Comparison of ENCODE assay signal across 17 cellular contexts in genomic region chr1:235056937-235057336, GRCh38.
A peak's percentile ranks its signal among the peaks of the same experiment; 100 is the strongest.
DNase-seq lines count a peak whose midpoint lies in the region; ATAC-seq and TF ChIP-seq lines count a peak whose summit lies in the region.
"Had no signal": no experiment of that assay in that cellular context is flagged by ENCODE, and none has a peak within 500 bp of the region (broad histone marks: within the 10 kb centered on the region; RNA-seq: fewer than 3 reads in every experiment).

No MANE protein-coding gene starts in this region.

- CTCF ChIA-PET in MCF 10A (lab: Yijun Ruan, JAX) = interaction anchor here (0.6 to 2.9 kb wide), 38 partner anchors 9 to 588 kb away, joined by 3 to 24 read pairs (median 4); no protein-coding TSS in a partner anchor
- CTCF ChIA-PET in OCI-LY7 (lab: Charles Lee; ENCODE audit: unreplicated experiment) = no interaction called here

- BruUV-seq in MCF 10A (replicated peaks; lab: Mats Ljungman, UMichigan) (no TSS peak), OCI-LY7 (replicated peaks; lab: Mats Ljungman, UMichigan) (no TSS peak)

- H3K4me2 ChIP-seq in OCI-LY7 (ENCODE audit: low read length) (no peak overlapping the region), hepatocyte (no peak overlapping the region)

- no peaks in the 10 kb centered on the region for H3K36me3 Mint-ChIP-seq in MCF 10A (ENCODE audit: insufficient read depth, unreplicated experiment)
- no peaks in the 10 kb centered on the region for H3K36me3 Mint-ChIP-seq in stimulated activated naive CD8-positive, alpha-beta T cell treated with anti-CD3 and anti-CD28 coated beads, Interleukin-15, Interleukin-2, amounts not matched to agents 100 ng/mL and 50 ng/mL, for 24 hours (ENCODE audit: low read depth)
- no peaks in the 10 kb centered on the region for H3K36me3 Mint-ChIP-seq in activated naive CD8-positive, alpha-beta T cell treated with anti-CD3 and anti-CD28 coated beads, Interleukin-2, amount 50 U/mL, for 24 hours (ENCODE audit: low read depth)

- H3K27me3 ChIP-seq in breast epithelium = no peaks in the 10 kb centered on the region
- no peaks in the 10 kb centered on the region for H3K27me3 ChIP-seq in hepatocyte
- H3K27me3 ChIP-seq: heart left ventricle had no signal

- POLR2A ChIA-PET in MCF 10A (lab: Yijun Ruan, JAX) (interaction anchor here (0.7 to 4.6 kb wide), 19 partner anchors 9 to 549 kb away, joined by 3 to 49 read pairs (median 4); partner anchors contain the start of gene IRF2BP2), OCI-LY7 (lab: Charles Lee) (interaction anchor here (0.7 to 1.1 kb wide), 2 partner anchors 19 to 25 kb away, joined by 4 to 5 read pairs; no protein-coding TSS in a partner anchor)

- H3K9me2 ChIP-seq in OCI-LY7 (ENCODE audit: insufficient read depth, low read length) (no peaks in the 10 kb centered on the region), hepatocyte (replicated peaks; ENCODE audit: insufficient read depth) (no peaks in the 10 kb centered on the region)

- DNase-seq in MCF 10A (ENCODE audit: unreplicated experiment) (peak; percentile 98), breast epithelium (ENCODE audit: low spot score in 2 of 2) (no peak), OCI-LY7 (ENCODE audit: low spot score) (no peak), hepatocyte (ENCODE audit: low spot score) (peak; percentile 5), NCI-H2107 treated with DMSO at 0.1 percent for 48 hours (lab: John Stamatoyannopoulos, UW; ENCODE audit: unreplicated experiment) (no peak), KG1 (lab: John Stamatoyannopoulos, UW) (no peak)
- no peak for DNase-seq in activated naive CD8-positive, alpha-beta T cell treated with anti-CD3 and anti-CD28 coated beads, Interleukin-2, amount 50 U/mL, for 24 hours
- DNase-seq: activated CD4-positive, alpha-beta T cell treated with anti-CD3 and anti-CD28 coated beads, Interleukin-2, amount 50 U/mL, for 1 hour; heart left ventricle; kidney glomerular epithelial cell; NCI-H1048; NCI-H2107; posterior cingulate gyrus; SHP77 treated with DMSO at 0.1 percent for 48 hours; T1000 had no signal

- H3K9me3 Mint-ChIP-seq in MCF 10A (ENCODE audit: unreplicated experiment) = peaks cover 4% of the 10 kb centered on the region
- H3K9me3 Mint-ChIP-seq in stimulated activated naive CD8-positive, alpha-beta T cell treated with anti-CD3 and anti-CD28 coated beads, Interleukin-15, Interleukin-2, amounts not matched to agents 100 ng/mL and 50 ng/mL, for 24 hours = no peaks in the 10 kb centered on the region
- no peaks in the 10 kb centered on the region for H3K9me3 Mint-ChIP-seq in activated naive CD8-positive, alpha-beta T cell treated with anti-CD3 and anti-CD28 coated beads, Interleukin-2, amount 50 U/mL, for 24 hours

- H3K4me1 Mint-ChIP-seq in MCF 10A (ENCODE audit: insufficient read depth, unreplicated experiment) = peaks cover 22% of the 10 kb centered on the region
- H3K4me1 Mint-ChIP-seq in stimulated activated naive CD8-positive, alpha-beta T cell treated with anti-CD3 and anti-CD28 coated beads, Interleukin-15, Interleukin-2, amounts not matched to agents 100 ng/mL and 50 ng/mL, for 24 hours (ENCODE audit: low read depth) = peaks cover 16% of the 10 kb centered on the region
- peaks cover 17% of the 10 kb centered on the region for H3K4me1 Mint-ChIP-seq in activated naive CD8-positive, alpha-beta T cell treated with anti-CD3 and anti-CD28 coated beads, Interleukin-2, amount 50 U/mL, for 24 hours

- H4K20me1 ChIP-seq in OCI-LY7 (ENCODE audit: insufficient read depth, low read length) (no peaks in the 10 kb centered on the region), hepatocyte (ENCODE audit: insufficient read depth, poor library complexity, severe bottlenecking) (no peaks in the 10 kb centered on the region)

- no peaks in the 10 kb centered on the region for H3K79me2 ChIP-seq in OCI-LY7 (ENCODE audit: insufficient read depth, low read depth, low read length)
- H3K79me2 ChIP-seq in hepatocyte = no peaks in the 10 kb centered on the region

- TF ChIP-seq POLR2A in breast epithelium (IDR thresholded peaks at IDR 0.05) = no peak

- peaks cover 0 to 16% of the 10 kb centered on the region in 2 donors for H3K4me1 ChIP-seq in breast epithelium
- H3K4me1 ChIP-seq in OCI-LY7 (ENCODE audit: insufficient read depth, low read length, poor library complexity, severe bottlenecking) = peaks cover 19% of the 10 kb centered on the region
- peaks cover 21% of the 10 kb centered on the region for H3K4me1 ChIP-seq in hepatocyte (ENCODE audit: insufficient read depth)

- peak; percentile 94 for TF ChIP-seq CTCF in MCF 10A (IDR thresholded peaks at IDR 0.05; ENCODE audit: unreplicated experiment)
- TF ChIP-seq CTCF in breast epithelium (IDR thresholded peaks at IDR 0.05) = no peak
- TF ChIP-seq CTCF in OCI-LY7 (conservative IDR thresholded peaks at IDR 0.05; ENCODE audit: low read length) = peak; percentile 34; the same call in 1 of the 2 replicates
- TF ChIP-seq CTCF in hepatocyte (IDR thresholded peaks at IDR 0.05; ENCODE audit: poor library complexity) = no peak

- H3K36me3 ChIP-seq in breast epithelium = no peaks in the 10 kb centered on the region
- H3K36me3 ChIP-seq in OCI-LY7 (ENCODE audit: insufficient read depth, low read length) = no peaks in the 10 kb centered on the region
- H3K36me3 ChIP-seq in hepatocyte (replicated peaks; ENCODE audit: insufficient read depth, low read depth) = no peaks in the 10 kb centered on the region
- H3K36me3 ChIP-seq: heart left ventricle, thoracic aorta had no signal

- H2AFZ ChIP-seq in OCI-LY7 (ENCODE audit: low read length) = no peak overlapping the region
- no peak overlapping the region for H2AFZ ChIP-seq in hepatocyte

- no peaks in the 10 kb centered on the region for H3K27me3 Mint-ChIP-seq in MCF 10A (ENCODE audit: insufficient read depth, unreplicated experiment)
- no peaks in the 10 kb centered on the region for H3K27me3 Mint-ChIP-seq in stimulated activated naive CD8-positive, alpha-beta T cell treated with anti-CD3 and anti-CD28 coated beads, Interleukin-15, Interleukin-2, amounts not matched to agents 100 ng/mL and 50 ng/mL, for 24 hours
- H3K27me3 Mint-ChIP-seq in activated naive CD8-positive, alpha-beta T cell treated with anti-CD3 and anti-CD28 coated beads, Interleukin-2, amount 50 U/mL, for 24 hours = no peaks in the 10 kb centered on the region

- no peak for ATAC-seq in activated naive CD8-positive, alpha-beta T cell treated with anti-CD3 and anti-CD28 coated beads, Interleukin-2, amount 50 U/mL, for 24 hours

- 95% methylated on average over 7 of the region's 7 CpGs for WGBS in hepatocyte (ENCODE audit: low lambda C conversion rate, missing lambda C conversion rate)

- intact Hi-C loops in MCF 10A (cut with micrococcal nuclease) (loop anchor here (1.0 to 2.0 kb wide), 6 partner anchors 26 to 570 kb away; partner anchors contain the start of gene IRF2BP2), breast epithelium (cut with DNase I; ENCODE audit: low total_unique reads) (no loop called here), OCI-LY7 (cut with micrococcal nuclease; ENCODE audit: unreplicated experiment) (no loop called here)

- H3K9me3 ChIP-seq in breast epithelium (no peaks in the 10 kb centered on the region), OCI-LY7 (ENCODE audit: low read length) (no peaks in the 10 kb centered on the region), hepatocyte (ENCODE audit: low read depth) (no peaks in the 10 kb centered on the region)
- H3K9me3 ChIP-seq: heart left ventricle, thoracic aorta had no signal

- H3K4me3 ChIP-seq in breast epithelium (no peak overlapping the region), OCI-LY7 (ENCODE audit: low read depth, low read length, poor library complexity, severe bottlenecking) (no peak overlapping the region), hepatocyte (no peak overlapping the region)
- H3K4me3 ChIP-seq: heart left ventricle, thoracic aorta had no signal

- H3K27ac ChIP-seq in breast epithelium = no peak overlapping the region
- H3K27ac ChIP-seq in OCI-LY7 (ENCODE audit: low read depth, low read length, poor library complexity, severe bottlenecking) = no peak overlapping the region
- H3K27ac ChIP-seq in hepatocyte = no peak overlapping the region
- H3K27ac ChIP-seq: heart left ventricle, thoracic aorta had no signal

- peak overlapping the region; percentile 86 for H3K27ac Mint-ChIP-seq in MCF 10A (ENCODE audit: low read depth, unreplicated experiment)
- peak overlapping the region; percentile 72 for H3K27ac Mint-ChIP-seq in stimulated activated naive CD8-positive, alpha-beta T cell treated with anti-CD3 and anti-CD28 coated beads, Interleukin-15, Interleukin-2, amounts not matched to agents 100 ng/mL and 50 ng/mL, for 24 hours
- H3K27ac Mint-ChIP-seq in activated naive CD8-positive, alpha-beta T cell treated with anti-CD3 and anti-CD28 coated beads, Interleukin-2, amount 50 U/mL, for 24 hours = no peak overlapping the region

- H3K4me3 Mint-ChIP-seq in MCF 10A (ENCODE audit: unreplicated experiment) = no peak overlapping the region
- no peak overlapping the region for H3K4me3 Mint-ChIP-seq in stimulated activated naive CD8-positive, alpha-beta T cell treated with anti-CD3 and anti-CD28 coated beads, Interleukin-15, Interleukin-2, amounts not matched to agents 100 ng/mL and 50 ng/mL, for 24 hours
- no peak overlapping the region for H3K4me3 Mint-ChIP-seq in activated naive CD8-positive, alpha-beta T cell treated with anti-CD3 and anti-CD28 coated beads, Interleukin-2, amount 50 U/mL, for 24 hours

Comparison
In these comparisons a context has a peak if more than half of its experiments do, and no peak if none do; other contexts are left out.
1. DNase-seq: peak in MCF 10A (single experiment) and hepatocyte (single experiment); none in breast epithelium (0 of 2), OCI-LY7 (single experiment), NCI-H2107 treated with DMSO at 0.1 percent for 48 hours (single experiment), activated naive CD8-positive, alpha-beta T cell treated with anti-CD3 and anti-CD28 coated beads, Interleukin-2, amount 50 U/mL, for 24 hours (single experiment) and KG1 (single experiment).
2. CTCF ChIP-seq: peak in MCF 10A (single experiment) and OCI-LY7 (single experiment); none in breast epithelium (0 of 3) and hepatocyte (single experiment).